ENCODE assay signal across 16 cellular contexts in the genomic region with DNA sequence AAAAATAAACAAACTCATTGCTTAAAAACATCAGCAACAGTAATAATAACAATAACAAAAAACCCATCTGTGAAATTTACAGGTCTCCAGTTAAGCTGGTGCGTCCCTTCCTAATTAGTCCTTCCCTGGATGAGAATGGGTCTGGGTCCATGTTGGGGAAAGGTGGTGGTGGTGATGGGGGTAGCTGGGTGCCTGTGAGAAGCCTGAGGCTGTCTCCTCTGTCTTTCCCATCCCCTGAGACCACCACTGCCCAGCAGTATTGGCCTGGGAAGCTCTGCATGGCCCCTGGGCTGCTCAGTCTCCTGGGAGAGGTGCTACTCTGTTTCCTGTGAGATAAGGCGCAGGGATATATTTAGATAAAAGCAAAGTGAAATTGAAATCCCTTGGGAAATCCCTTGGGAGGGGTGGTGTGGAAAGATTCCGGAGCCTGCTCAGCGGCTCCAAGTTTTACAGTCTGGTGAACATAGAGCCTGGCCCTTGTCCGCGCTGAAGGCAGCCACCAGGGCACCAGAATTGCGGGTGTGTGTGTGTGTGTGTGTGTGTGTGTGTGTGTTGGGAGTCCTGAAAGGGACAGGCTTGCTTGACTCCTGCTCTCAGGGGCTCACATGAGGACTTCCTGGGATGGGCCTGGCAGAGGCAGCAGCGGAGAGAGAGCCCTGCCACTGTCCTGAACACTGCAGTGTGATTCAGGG.
A peak's percentile ranks its signal among the peaks of the same experiment; 100 is the strongest.
DNase-seq lines count a peak whose midpoint lies in the region; ATAC-seq and TF ChIP-seq lines count a peak whose summit lies in the region.
"Had no signal": no experiment of that assay in that cellular context is flagged by ENCODE, and none has a peak within 500 bp of the region (broad histone marks: within the 10 kb centered on the region; RNA-seq: fewer than 3 reads in every experiment).

No MANE protein-coding gene starts in this region.

- peak overlapping the region; percentile 36 to 98 (median 68) for H3K4me2 ChIP-seq in BLaER1 treated with 17β-estradiol and CSF1 and Interleukin-3, amounts not matched to agents 10 nM and 100 nM
- no peak overlapping the region for H3K4me2 ChIP-seq in osteoblast (ENCODE audit: insufficient read depth, low read length)

- no peak for TF ChIP-seq CTCF in osteoblast (IDR thresholded peaks at IDR 0.05; ENCODE audit: extremely low read depth, low read depth, low read length)
- no peak for TF ChIP-seq CTCF in sigmoid colon (IDR thresholded peaks at IDR 0.05)

- peaks cover 0 to 7% (median 0%) of the 10 kb centered on the region in 11 experiments; a peak in 3 of 22 replicates for H4K20me1 ChIP-seq in BLaER1 treated with 17β-estradiol and CSF1 and Interleukin-3, amounts not matched to agents 10 nM and 100 nM
- no peaks in the 10 kb centered on the region for H4K20me1 ChIP-seq in osteoblast (ENCODE audit: insufficient read depth, low read length)

- no peak overlapping the region for H3K4me3 ChIP-seq in BLaER1 treated with 17β-estradiol and CSF1 and Interleukin-3, amounts not matched to agents 10 nM and 100 nM
- H3K4me3 ChIP-seq in osteoblast (ENCODE audit: insufficient read depth, low read length), result no peak overlapping the region
- H3K4me3 ChIP-seq in sigmoid colon, result no peak overlapping the region

- peaks cover 15 to 38% (median 21%) of the 10 kb centered on the region in 5 donors for H3K27me3 Mint-ChIP-seq in naive thymus-derived CD8-positive, alpha-beta T cell

- TF ChIP-seq EP300 in sigmoid colon (IDR thresholded peaks at IDR 0.05), result no peak

- intact Hi-C loops in Right ventricle myocardium superior (cut with DNase I) (no loop called here), sigmoid colon (cut with DNase I) (no loop called here)

- H3K27ac Mint-ChIP-seq in naive thymus-derived CD8-positive, alpha-beta T cell, result no peak overlapping the region
- H3K27ac Mint-ChIP-seq: activated CD4-positive, alpha-beta memory T cell treated with anti-CD3 and anti-CD28 coated beads, Interleukin-2, amount 10 ng/mL, durations not matched to agents 7 days and 5 days; B cell had no signal

- no peak for TF ChIP-seq POLR2A in sigmoid colon (IDR thresholded peaks at IDR 0.05)

- no peak overlapping the region for H3K4me3 Mint-ChIP-seq in naive thymus-derived CD8-positive, alpha-beta T cell
- H3K4me3 Mint-ChIP-seq: activated CD4-positive, alpha-beta memory T cell treated with anti-CD3 and anti-CD28 coated beads, Interleukin-2, amount 10 ng/mL, durations not matched to agents 7 days and 5 days; B cell had no signal

- H3K79me2 ChIP-seq in osteoblast (ENCODE audit: insufficient read depth, low read length), result no peaks in the 10 kb centered on the region

- DNase-seq in NCI-H526 (lab: John Stamatoyannopoulos, UW) (peak; percentile 60 to 79), Right ventricle myocardium superior (no peak), osteoblast (ENCODE audit: insufficient read length, low spot score, missing footprints) (peak; percentile 67), sigmoid colon (no peak), NCI-H146 treated with DMSO at 0.1 percent for 48 hours (lab: John Stamatoyannopoulos, UW; ENCODE audit: unreplicated experiment) (no peak), anterior cingulate cortex (lab: John Stamatoyannopoulos, UW) (no peak)
- no peak for DNase-seq in naive thymus-derived CD8-positive, alpha-beta T cell
- DNase-seq: activated CD4-positive, alpha-beta memory T cell treated with anti-CD3 and anti-CD28 coated beads, Interleukin-2, amount 10 ng/mL, durations not matched to agents 7 days and 5 days; activated naive CD4-positive, alpha-beta T cell treated with Interleukin-2 at 50 U/mL for 16 hours; central memory CD4-positive, alpha-beta T cell; erythroblast; midbrain; NCI-H345; T-helper 9 cell had no signal

- peak overlapping the region in 6 of 11 experiments; percentile 21 to 54 (median 44); a peak in 11 of 22 replicates for H3K27ac ChIP-seq in BLaER1 treated with 17β-estradiol and CSF1 and Interleukin-3, amounts not matched to agents 10 nM and 100 nM
- no peak overlapping the region for H3K27ac ChIP-seq in osteoblast (ENCODE audit: low read depth, low read length)
- no peak overlapping the region for H3K27ac ChIP-seq in sigmoid colon

- H3K36me3 ChIP-seq in BLaER1 treated with 17β-estradiol and CSF1 and Interleukin-3, amounts not matched to agents 10 nM and 100 nM, result no peaks in the 10 kb centered on the region
- H3K36me3 ChIP-seq in osteoblast (ENCODE audit: insufficient read depth, low read length) (no peaks in the 10 kb centered on the region), sigmoid colon (no peaks in the 10 kb centered on the region)

- peak; percentile 69 for ATAC-seq in Right ventricle myocardium superior (ENCODE audit: poor library complexity)
- no peak for ATAC-seq in naive thymus-derived CD8-positive, alpha-beta T cell

- no peaks in the 10 kb centered on the region for H3K36me3 Mint-ChIP-seq in naive thymus-derived CD8-positive, alpha-beta T cell

- H3K9me3 Mint-ChIP-seq in naive thymus-derived CD8-positive, alpha-beta T cell, result no peaks in the 10 kb centered on the region
- H3K9me3 Mint-ChIP-seq: activated CD4-positive, alpha-beta memory T cell treated with anti-CD3 and anti-CD28 coated beads, Interleukin-2, amount 10 ng/mL, durations not matched to agents 7 days and 5 days had no signal

- peaks cover 19 to 88% (median 74%) of the 10 kb centered on the region in 10 experiments for H3K4me1 ChIP-seq in BLaER1 treated with 17β-estradiol and CSF1 and Interleukin-3, amounts not matched to agents 10 nM and 100 nM
- H3K4me1 ChIP-seq in osteoblast (ENCODE audit: insufficient read depth, low read length), result no peaks in the 10 kb centered on the region
- peaks cover 0 to 19% (median 2%) of the 10 kb centered on the region in 4 donors for H3K4me1 ChIP-seq in sigmoid colon

- peaks cover 0 to 13% (median 3%) of the 10 kb centered on the region in 11 experiments; a peak in 11 of 22 replicates for H3K27me3 ChIP-seq in BLaER1 treated with 17β-estradiol and CSF1 and Interleukin-3, amounts not matched to agents 10 nM and 100 nM
- H3K27me3 ChIP-seq in osteoblast (ENCODE audit: insufficient read depth, low read length), result no peaks in the 10 kb centered on the region
- peaks cover 0 to 37% (median 5%) of the 10 kb centered on the region in 3 donors for H3K27me3 ChIP-seq in sigmoid colon

- H2AFZ ChIP-seq in osteoblast (ENCODE audit: low read length), result no peak overlapping the region

- POLR2A ChIA-PET in naive thymus-derived CD8-positive, alpha-beta T cell (lab: Charles Lee), result no interaction called here

- H3K9me3 ChIP-seq in BLaER1 treated with 17β-estradiol and CSF1 and Interleukin-3, amounts not matched to agents 10 nM and 100 nM (replicated peaks in 1 of 11), result no peaks in the 10 kb centered on the region
- H3K9me3 ChIP-seq in osteoblast (ENCODE audit: low read depth, low read length) (no peaks in the 10 kb centered on the region), sigmoid colon (no peaks in the 10 kb centered on the region)

- peaks cover 4 to 11% (median 5%) of the 10 kb centered on the region in 4 donors for H3K4me1 Mint-ChIP-seq in naive thymus-derived CD8-positive, alpha-beta T cell
- H3K4me1 Mint-ChIP-seq: activated CD4-positive, alpha-beta memory T cell treated with anti-CD3 and anti-CD28 coated beads, Interleukin-2, amount 10 ng/mL, durations not matched to agents 7 days and 5 days; B cell had no signal

- H3K9ac ChIP-seq in BLaER1 treated with 17β-estradiol and CSF1 and Interleukin-3, amounts not matched to agents 10 nM and 100 nM, result peak overlapping the region in 5 of 11 experiments; percentile 34 to 40 (median 34); a peak in 7 of 22 replicates

- WGBS in sigmoid colon, 2 donors, result 71 to 72% methylated on average over 8 of the region's 8 CpGs

Comparison
In these comparisons a context has a peak if more than half of its experiments do, and no peak if none do; other contexts are left out.
1. H3K27ac ChIP-seq: peak in BLaER1 treated with 17β-estradiol and CSF1 and Interleukin-3, amounts not matched to agents 10 nM and 100 nM (6 of 11); none in osteoblast (single experiment) and sigmoid colon (0 of 4).
2. DNase-seq: peak in NCI-H526 (2 of 2) and osteoblast (single experiment); none in Right ventricle myocardium superior (single experiment), naive thymus-derived CD8-positive, alpha-beta T cell (0 of 10), sigmoid colon (single experiment), NCI-H146 treated with DMSO at 0.1 percent for 48 hours (single experiment) and anterior cingulate cortex (0 of 58).